10 cellular contexts compared by ENCODE assay signal in the genomic region with DNA sequence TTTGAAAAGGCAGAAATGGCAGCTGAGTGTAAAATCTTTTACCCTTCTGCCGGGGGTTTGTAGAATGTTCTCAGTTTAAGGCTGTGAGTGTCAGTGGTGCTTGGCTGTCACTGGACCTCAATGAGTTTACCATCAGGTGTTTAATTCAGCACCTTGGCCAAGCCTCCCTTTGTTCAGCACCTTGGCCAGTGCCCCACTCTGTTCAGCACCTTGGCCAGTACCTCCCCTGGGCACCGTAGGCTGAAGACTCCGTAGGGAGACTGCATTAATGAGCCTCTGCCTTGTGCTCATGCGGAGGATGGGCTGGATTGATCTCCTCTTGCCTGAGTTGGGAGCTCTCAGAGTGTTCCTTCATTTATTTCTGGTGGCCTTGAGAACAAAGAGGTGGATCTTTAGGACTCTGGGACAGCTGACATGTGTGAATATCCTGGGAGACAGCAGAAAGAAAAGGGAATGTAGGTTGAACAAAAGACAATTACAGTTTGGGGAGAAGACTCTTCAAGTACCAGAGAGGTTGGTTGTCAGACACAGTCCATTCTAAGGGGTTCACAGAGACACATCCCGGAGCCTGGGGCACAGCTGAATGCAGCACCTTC. TPM values are rescaled to one million over a fixed set of nuclear protein-coding genes. Genes with fewer than 3 reads are reported as not detected.
DNase-seq lines count a peak whose midpoint lies in the region; ATAC-seq and TF ChIP-seq lines count a peak whose summit lies in the region.
"Had no signal": no experiment of that assay in that cellular context is flagged by ENCODE, and none has a peak within 500 bp of the region (broad histone marks: within the 10 kb centered on the region; RNA-seq: fewer than 3 reads in every experiment).

No MANE protein-coding gene starts in this region.

- H3K4me3 ChIP-seq in thyroid gland (replicated peaks in 1 of 3): no peak overlapping the region

- intact Hi-C loops in thyroid gland (cut with DNase I): no loop called here

- H3K27ac ChIP-seq in thyroid gland: no peak overlapping the region

- no peaks in the 10 kb centered on the region for H3K27me3 ChIP-seq in thyroid gland

- DNase-seq in SIG-M5 treated with dmso at 0.1 percent for 504 hours (lab: John Stamatoyannopoulos, UW; ENCODE audit: unreplicated experiment) (peak; percentile 6), SIG-M5 (lab: John Stamatoyannopoulos, UW) (no peak), SW480 (ENCODE audit: low spot score) (peak; percentile 13), brain pericyte (ENCODE audit: low read depth, low spot score) (peak; percentile 20), medulla oblongata (ENCODE audit: extremely low spot score) (peak; percentile 28), thyroid gland (peak; percentile 27 to 53), NCI-H2081 treated with DMSO at 0.1 percent for 48 hours (lab: John Stamatoyannopoulos, UW) (no peak)

- no peak for TF ChIP-seq CTCF in thyroid gland (IDR thresholded peaks at IDR 0.05)

- no peaks in the 10 kb centered on the region for H3K4me1 ChIP-seq in thyroid gland

- 21 to 25% methylated on average over 5 of the region's 5 CpGs for WGBS in thyroid gland, 2 donors

- TF ChIP-seq POLR2A in thyroid gland (IDR thresholded peaks at IDR 0.05): no peak

- H3K9me3 ChIP-seq in thyroid gland: no peaks in the 10 kb centered on the region

- ATAC-seq in HG03280 (IDR thresholded peaks at IDR 0.05; ENCODE audit: unreplicated experiment): no peak

- no peaks in the 10 kb centered on the region for H3K36me3 ChIP-seq in thyroid gland

RNA-seq across cellular contexts. Expression of a gene that starts 1.6 kb away (rescaled TPM):
- total RNA-seq in thyroid gland: not detected
- total RNA-seq: pulmonary artery endothelial cell; T-helper 1 cell treated with Interleukin-12 subunit alpha and Interleukin-12 subunit beta and Interleukin-4 antibody, amounts not matched to agents 30 ng/mL and 1 ng/mL, for 36 hours had no signal

RNA-seq across cellular contexts. Expression of a gene that starts 32.6 kb away (rescaled TPM):
- total RNA-seq in thyroid gland: 1 to 10 TPM in 2 of 4 donors, not detected in 2; 1.4 to 2.1 TPM

RNA-seq across cellular contexts. Expression of a gene that starts 42.0 kb away (rescaled TPM):
- 10 to 100 TPM in 1 of 4 donors, 1 to 10 TPM in 3; 4.7 to 10.4 (median 7.1) TPM for total RNA-seq in thyroid gland

Comparison
In these comparisons a context has a peak if more than half of its experiments do, and no peak if none do; other contexts are left out.
1. DNase-seq: peak in SIG-M5 treated with dmso at 0.1 percent for 504 hours (single experiment), SW480 (single experiment), brain pericyte (single experiment), medulla oblongata (single experiment) and thyroid gland (2 of 2); none in SIG-M5 (single experiment) and NCI-H2081 treated with DMSO at 0.1 percent for 48 hours (single experiment).